9 cellular contexts compared by ENCODE assay signal in genomic region chr15:73630796-73631471, GRCh38. TPM values are rescaled to one million over a fixed set of nuclear protein-coding genes. Genes with fewer than 3 reads are reported as not detected.
DNase-seq lines count a peak whose midpoint lies in the region; ATAC-seq lines count a peak whose summit lies in the region.
"Had no signal": no experiment of that assay in that cellular context is flagged by ENCODE, and none has a peak within 500 bp of the region (broad histone marks: within the 10 kb centered on the region; RNA-seq: fewer than 3 reads in every experiment).

No MANE protein-coding gene starts in this region.

- no peak for ATAC-seq in activated T-helper 17 cell treated with anti-CD3 and anti-CD28 coated beads, Interleukin-2, amount 50 U/mL, for 72 hours (replicated peaks)
- ATAC-seq in GM18502 (IDR thresholded peaks at IDR 0.05; ENCODE audit: poor library complexity, unreplicated experiment) (no peak), GM21619 (IDR thresholded peaks at IDR 0.05; ENCODE audit: unreplicated experiment) (no peak)

- H3K9ac ChIP-seq in iPS-18a (ENCODE audit: low read length) = no peak overlapping the region
- H3K9ac ChIP-seq in stomach smooth muscle (ENCODE audit: low read length in 2 of 2) = peak overlapping the region; percentile 0 to 89

- no peak for DNase-seq in T-helper 1 cell
- DNase-seq in NCI-H146 (lab: John Stamatoyannopoulos, UW) = no peak

- peaks cover 41% of the 10 kb centered on the region for H3K4me1 Mint-ChIP-seq in T-helper 1 cell treated with Interleukin-12 subunit alpha and Interleukin-12 subunit beta and Interleukin-4 antibody, amounts not matched to agents 30 μg/mL and 1 μg/mL, for 36 hours (ENCODE audit: low read depth)
- H3K4me1 Mint-ChIP-seq in activated T-helper 17 cell treated with anti-CD3 and anti-CD28 coated beads, Interleukin-2, amount 50 U/mL, for 72 hours = peaks cover 38% of the 10 kb centered on the region

- H3K4me3 Mint-ChIP-seq in T-helper 1 cell treated with Interleukin-12 subunit alpha and Interleukin-12 subunit beta and Interleukin-4 antibody, amounts not matched to agents 30 μg/mL and 1 μg/mL, for 36 hours = peak overlapping the region; percentile 42
- peak overlapping the region; percentile 93 for H3K4me3 Mint-ChIP-seq in activated T-helper 17 cell treated with anti-CD3 and anti-CD28 coated beads, Interleukin-2, amount 50 U/mL, for 72 hours

- H3K36me3 ChIP-seq in iPS-18a (ENCODE audit: control insufficient read depth, low read depth, low read length) (no peaks in the 10 kb centered on the region), stomach smooth muscle (ENCODE audit: control insufficient read depth in 2 of 2, insufficient read depth in 2 of 2, low read length in 2 of 2) (no peaks in the 10 kb centered on the region)

- peaks cover 9% of the 10 kb centered on the region for H3K27me3 Mint-ChIP-seq in T-helper 1 cell treated with Interleukin-12 subunit alpha and Interleukin-12 subunit beta and Interleukin-4 antibody, amounts not matched to agents 30 μg/mL and 1 μg/mL, for 36 hours (ENCODE audit: low read depth)
- H3K27me3 Mint-ChIP-seq in activated T-helper 17 cell treated with anti-CD3 and anti-CD28 coated beads, Interleukin-2, amount 50 U/mL, for 72 hours = no peaks in the 10 kb centered on the region

- H3K36me3 Mint-ChIP-seq in T-helper 1 cell treated with Interleukin-12 subunit alpha and Interleukin-12 subunit beta and Interleukin-4 antibody, amounts not matched to agents 30 μg/mL and 1 μg/mL, for 36 hours (ENCODE audit: low read depth) = peaks cover 3% of the 10 kb centered on the region
- H3K36me3 Mint-ChIP-seq in activated T-helper 17 cell treated with anti-CD3 and anti-CD28 coated beads, Interleukin-2, amount 50 U/mL, for 72 hours (ENCODE audit: low read depth) = peaks cover 10% of the 10 kb centered on the region

- H3K4me3 ChIP-seq in iPS-18a (ENCODE audit: low read length) (peak overlapping the region; percentile 81), stomach smooth muscle (ENCODE audit: low read length in 2 of 2) (peak overlapping the region; percentile 75 to 83)

- H3K9me3 Mint-ChIP-seq in T-helper 1 cell treated with Interleukin-12 subunit alpha and Interleukin-12 subunit beta and Interleukin-4 antibody, amounts not matched to agents 30 μg/mL and 1 μg/mL, for 36 hours = no peaks in the 10 kb centered on the region
- no peaks in the 10 kb centered on the region for H3K9me3 Mint-ChIP-seq in activated T-helper 17 cell treated with anti-CD3 and anti-CD28 coated beads, Interleukin-2, amount 50 U/mL, for 72 hours

- H3K27ac Mint-ChIP-seq in T-helper 1 cell treated with Interleukin-12 subunit alpha and Interleukin-12 subunit beta and Interleukin-4 antibody, amounts not matched to agents 30 μg/mL and 1 μg/mL, for 36 hours = no peak overlapping the region
- peak overlapping the region; percentile 87 for H3K27ac Mint-ChIP-seq in activated T-helper 17 cell treated with anti-CD3 and anti-CD28 coated beads, Interleukin-2, amount 50 U/mL, for 72 hours

- peaks cover 36% of the 10 kb centered on the region for H3K4me1 ChIP-seq in iPS-18a (ENCODE audit: control insufficient read depth, low read depth, low read length)
- H3K4me1 ChIP-seq in stomach smooth muscle (ENCODE audit: control insufficient read depth, insufficient read depth, low read length) = peaks cover 25% of the 10 kb centered on the region

- H3K27ac ChIP-seq in iPS-18a (ENCODE audit: low read length) = no peak overlapping the region
- peak overlapping the region; percentile 91 for H3K27ac ChIP-seq in stomach smooth muscle (ENCODE audit: low read length)
- H3K27ac ChIP-seq: C4-2B had no signal

- H3K9me3 ChIP-seq in iPS-18a (ENCODE audit: control insufficient read depth, low read depth, low read length) (no peaks in the 10 kb centered on the region), stomach smooth muscle (ENCODE audit: control insufficient read depth in 2 of 2, low read length in 2 of 2) (no peaks in the 10 kb centered on the region)

- H3K27me3 ChIP-seq in iPS-18a (ENCODE audit: control insufficient read depth, insufficient read depth, low read length) = no peaks in the 10 kb centered on the region
- no peaks in the 10 kb centered on the region for H3K27me3 ChIP-seq in stomach smooth muscle (ENCODE audit: control insufficient read depth in 1 of 2, insufficient read depth in 2 of 2, low read length in 2 of 2)

RNA-seq across cellular contexts. Expression of gene NPTN, which starts 2.3 kb away (rescaled TPM):
- total RNA-seq in activated T-helper 17 cell treated with anti-CD3 and anti-CD28 coated beads, Interleukin-2, amount 50 U/mL, for 72 hours = 10 to 100 TPM; 59.5 to 66.1 TPM

RNA-seq across cellular contexts. Expression of gene CD276, which starts 53.2 kb away (rescaled TPM):
- total RNA-seq in activated T-helper 17 cell treated with anti-CD3 and anti-CD28 coated beads, Interleukin-2, amount 50 U/mL, for 72 hours = 1 to 10 TPM in 1 of 2 donors, under 1 TPM in 1; 0.95 to 2.6 TPM
